In the genomic region with DNA sequence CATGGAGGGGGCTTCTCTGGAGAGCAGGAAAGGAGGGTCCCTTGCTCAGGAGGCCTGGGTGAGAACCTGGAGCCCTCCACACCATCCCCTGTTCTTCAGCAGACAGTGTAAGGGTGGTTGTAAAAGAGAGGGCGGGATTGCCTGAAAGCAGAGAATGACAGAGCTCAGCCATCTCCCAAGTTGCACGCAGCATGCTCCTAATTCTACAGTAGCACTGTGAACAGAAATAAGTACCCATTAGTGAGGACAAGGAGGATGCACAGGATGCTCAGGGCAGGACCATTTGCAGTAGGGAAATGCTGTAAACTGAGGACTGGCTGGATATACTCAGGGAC, we compare ENCODE assay signal across 11 cellular contexts. TPM values are rescaled to one million over a fixed set of nuclear protein-coding genes. Genes with fewer than 3 reads are reported as not detected.
A peak's percentile ranks its signal among the peaks of the same experiment; 100 is the strongest.
DNase-seq lines count a peak whose midpoint lies in the region; ATAC-seq and TF ChIP-seq lines count a peak whose summit lies in the region.
"Had no signal": no experiment of that assay in that cellular context is flagged by ENCODE, and none has a peak within 500 bp of the region (broad histone marks: within the 10 kb centered on the region; RNA-seq: fewer than 3 reads in every experiment).

No MANE protein-coding gene starts in this region.

- TF ChIP-seq POLR2A in vagina (IDR thresholded peaks at IDR 0.05): no peak

- TF ChIP-seq CTCF in right atrium auricular region (IDR thresholded peaks at IDR 0.05) (no peak), vagina (IDR thresholded peaks at IDR 0.05) (no peak)

- H3K4me3 Mint-ChIP-seq in activated T-helper 2 cell treated with anti-CD3 and anti-CD28 coated beads, Interferon-gamma antibody, Interleukin-2, Interleukin-4, amounts not matched to agents 10 μg/mL and 5 μg/mL and 100 μg/mL, durations not matched to agents 14 hours and 24 hours and 36 hours (ENCODE audit: low read depth): peak overlapping the region; percentile 79
- H3K4me3 Mint-ChIP-seq in naive thymus-derived CD4-positive, alpha-beta T cell: peak overlapping the region; percentile 65 to 93 (median 89)
- H3K4me3 Mint-ChIP-seq: mesothelial cell of epicardium had no signal

- POLR2A ChIA-PET in naive thymus-derived CD4-positive, alpha-beta T cell (lab: Charles Lee): interaction anchor here (0.6 to 6.0 kb wide), 7 partner anchors 8 to 555 kb away, joined by 3 to 184 read pairs (median 5); a partner anchor contains a TSS

- CTCF ChIA-PET in naive thymus-derived CD4-positive, alpha-beta T cell (lab: Charles Lee): interaction anchor here (1.5 kb wide), 1 partner anchor 90 kb away, joined by 4 read pairs; no protein-coding TSS in a partner anchor

- H3K36me3 Mint-ChIP-seq in activated T-helper 2 cell treated with anti-CD3 and anti-CD28 coated beads, Interferon-gamma antibody, Interleukin-2, Interleukin-4, amounts not matched to agents 10 μg/mL and 5 μg/mL and 100 μg/mL, durations not matched to agents 14 hours and 24 hours and 36 hours (ENCODE audit: low read depth): peaks cover 67% of the 10 kb centered on the region
- H3K36me3 Mint-ChIP-seq in naive thymus-derived CD4-positive, alpha-beta T cell: peaks cover 5 to 65% (median 35%) of the 10 kb centered on the region in 5 donors
- H3K36me3 Mint-ChIP-seq: mesothelial cell of epicardium had no signal

- intact Hi-C loops in left ventricle myocardium superior (cut with micrococcal nuclease) (no loop called here), vagina (cut with DNase I) (no loop called here)
- intact Hi-C loops in activated T-helper 2 cell treated with anti-CD3 and anti-CD28 coated beads, Interferon-gamma antibody, Interleukin-2, Interleukin-4, amounts not matched to agents 10 μg/mL and 5 μg/mL and 100 μg/mL, durations not matched to agents 14 hours and 24 hours and 36 hours (cut with micrococcal nuclease): no loop called here
- intact Hi-C loops in naive thymus-derived CD4-positive, alpha-beta T cell (cut with micrococcal nuclease): loop anchor here (2.0 kb wide), 5 partner anchors 19 to 803 kb away; a partner anchor contains a TSS

- peaks cover 0 to 94% of the 10 kb centered on the region in 2 donors for H3K4me1 ChIP-seq in right atrium auricular region
- H3K4me1 ChIP-seq in naive thymus-derived CD4-positive, alpha-beta T cell (ENCODE audit: control insufficient read depth in 2 of 2, insufficient read depth in 2 of 2, low read length in 2 of 2): peaks cover 82 to 91% of the 10 kb centered on the region in 2 donors
- H3K4me1 ChIP-seq in vagina: peaks cover 57% of the 10 kb centered on the region

- H3K27me3 ChIP-seq in right atrium auricular region: no peaks in the 10 kb centered on the region
- H3K27me3 ChIP-seq in naive thymus-derived CD4-positive, alpha-beta T cell (ENCODE audit: control insufficient read depth in 2 of 2, insufficient read depth in 2 of 2, low read length in 2 of 2): no peaks in the 10 kb centered on the region
- H3K27me3 ChIP-seq in vagina: no peaks in the 10 kb centered on the region

- no peaks in the 10 kb centered on the region for H3K9me3 ChIP-seq in right atrium auricular region
- no peaks in the 10 kb centered on the region for H3K9me3 ChIP-seq in naive thymus-derived CD4-positive, alpha-beta T cell (ENCODE audit: control insufficient read depth in 2 of 3, low read length in 3 of 3)
- no peaks in the 10 kb centered on the region for H3K9me3 ChIP-seq in vagina

- peak overlapping the region; percentile 97 for H3K27ac Mint-ChIP-seq in activated T-helper 2 cell treated with anti-CD3 and anti-CD28 coated beads, Interferon-gamma antibody, Interleukin-2, Interleukin-4, amounts not matched to agents 10 μg/mL and 5 μg/mL and 100 μg/mL, durations not matched to agents 14 hours and 24 hours and 36 hours
- H3K27ac Mint-ChIP-seq in naive thymus-derived CD4-positive, alpha-beta T cell: peak overlapping the region; percentile 90 to 98 (median 97)
- H3K27ac Mint-ChIP-seq: mesothelial cell of epicardium had no signal

- DNase-seq in right atrium auricular region (ENCODE audit: low spot score) (no peak), left ventricle myocardium superior (no peak), vagina (ENCODE audit: extremely low spot score in 2 of 2) (no peak), NCI-H510A treated with DMSO at 0.1 percent for 48 hours (lab: John Stamatoyannopoulos, UW) (no peak), NCI-H2081 (lab: John Stamatoyannopoulos, UW) (no peak), NCI-H187 (lab: John Stamatoyannopoulos, UW) (no peak)
- no peak for DNase-seq in activated T-helper 2 cell treated with anti-CD3 and anti-CD28 coated beads, Interferon-gamma antibody, Interleukin-2, Interleukin-4, amounts not matched to agents 10 μg/mL and 5 μg/mL and 100 μg/mL, durations not matched to agents 14 hours and 24 hours and 36 hours (ENCODE audit: low spot score)
- DNase-seq in naive thymus-derived CD4-positive, alpha-beta T cell: peak in 1 of 9 donors; percentile 19
- DNase-seq: activated CD4-positive, alpha-beta T cell treated with anti-CD3 and anti-CD28 coated beads, Interleukin-2, amount 50 U/mL, for 1 hour had no signal

- H3K4me3 ChIP-seq in right atrium auricular region (no peak overlapping the region), vagina (no peak overlapping the region)
- H3K4me3 ChIP-seq in naive thymus-derived CD4-positive, alpha-beta T cell (ENCODE audit: low read length): peak overlapping the region; percentile 74

- no peaks in the 10 kb centered on the region for H3K27me3 Mint-ChIP-seq in activated T-helper 2 cell treated with anti-CD3 and anti-CD28 coated beads, Interferon-gamma antibody, Interleukin-2, Interleukin-4, amounts not matched to agents 10 μg/mL and 5 μg/mL and 100 μg/mL, durations not matched to agents 14 hours and 24 hours and 36 hours (ENCODE audit: low read depth)
- H3K27me3 Mint-ChIP-seq in naive thymus-derived CD4-positive, alpha-beta T cell: no peaks in the 10 kb centered on the region

- H3K4me1 Mint-ChIP-seq in activated T-helper 2 cell treated with anti-CD3 and anti-CD28 coated beads, Interferon-gamma antibody, Interleukin-2, Interleukin-4, amounts not matched to agents 10 μg/mL and 5 μg/mL and 100 μg/mL, durations not matched to agents 14 hours and 24 hours and 36 hours (ENCODE audit: low read depth): peaks cover 80% of the 10 kb centered on the region
- peaks cover 69 to 97% (median 88%) of the 10 kb centered on the region in 7 donors for H3K4me1 Mint-ChIP-seq in naive thymus-derived CD4-positive, alpha-beta T cell

- no peak for ATAC-seq in left ventricle myocardium superior
- ATAC-seq in naive thymus-derived CD4-positive, alpha-beta T cell: no peak
- ATAC-seq: Panc1 had no signal

- peaks cover 10% of the 10 kb centered on the region for H3K36me3 ChIP-seq in right atrium auricular region
- no peaks in the 10 kb centered on the region for H3K36me3 ChIP-seq in naive thymus-derived CD4-positive, alpha-beta T cell (ENCODE audit: control insufficient read depth in 2 of 3, insufficient read depth in 3 of 3, low read length in 3 of 3)
- H3K36me3 ChIP-seq in vagina: no peaks in the 10 kb centered on the region

- H3K27ac ChIP-seq in right atrium auricular region (peak overlapping the region; percentile 74 to 83), vagina (peak overlapping the region; percentile 72)
- H3K27ac ChIP-seq in naive thymus-derived CD4-positive, alpha-beta T cell (ENCODE audit: low read depth, low read length): peak overlapping the region; percentile 93

- H3K9me3 Mint-ChIP-seq in activated T-helper 2 cell treated with anti-CD3 and anti-CD28 coated beads, Interferon-gamma antibody, Interleukin-2, Interleukin-4, amounts not matched to agents 10 μg/mL and 5 μg/mL and 100 μg/mL, durations not matched to agents 14 hours and 24 hours and 36 hours: no peaks in the 10 kb centered on the region
- no peaks in the 10 kb centered on the region for H3K9me3 Mint-ChIP-seq in naive thymus-derived CD4-positive, alpha-beta T cell
- H3K9me3 Mint-ChIP-seq: mesothelial cell of epicardium had no signal

RNA-seq across cellular contexts. Expression of a gene that starts 8.4 kb away (rescaled TPM):
- total RNA-seq in right atrium auricular region: 100 to 1,000 TPM; 185 to 202 TPM
- total RNA-seq in left ventricle myocardium superior: 178 TPM
- 29.8 and 31.4 TPM in 2 replicates for total RNA-seq in activated T-helper 2 cell treated with anti-CD3 and anti-CD28 coated beads, Interferon-gamma antibody, Interleukin-2, Interleukin-4, amounts not matched to agents 10 μg/mL and 5 μg/mL and 100 μg/mL, durations not matched to agents 14 hours and 24 hours and 36 hours
- total RNA-seq in naive thymus-derived CD4-positive, alpha-beta T cell: 100 to 1,000 TPM in 1 of 5 experiments, 10 to 100 TPM in 4; 63.6 to 104 (median 94.1) TPM
- 100 to 1,000 TPM in 1 of 2 donors, 10 to 100 TPM in 1; 70.4 to 112 TPM for polyA plus RNA-seq in naive thymus-derived CD4-positive, alpha-beta T cell
- 84.5 TPM for total RNA-seq in vagina

RNA-seq across cellular contexts. Expression of a gene that starts 37.5 kb away (rescaled TPM):
- total RNA-seq in right atrium auricular region (10 to 100 TPM; 21.5 to 36.4 TPM), left ventricle myocardium superior (32.1 TPM), vagina (71.7 TPM)
- total RNA-seq in activated T-helper 2 cell treated with anti-CD3 and anti-CD28 coated beads, Interferon-gamma antibody, Interleukin-2, Interleukin-4, amounts not matched to agents 10 μg/mL and 5 μg/mL and 100 μg/mL, durations not matched to agents 14 hours and 24 hours and 36 hours: 20.4 and 20.9 TPM in 2 replicates
- total RNA-seq in naive thymus-derived CD4-positive, alpha-beta T cell: 10 to 100 TPM; 11.1 to 45.6 (median 16.9) TPM
- 1 to 10 TPM; 5.0 to 5.4 TPM for polyA plus RNA-seq in naive thymus-derived CD4-positive, alpha-beta T cell

RNA-seq across cellular contexts. Expression of a gene that starts 57.9 kb away (rescaled TPM):
- total RNA-seq in right atrium auricular region: 100 to 1,000 TPM; 164 to 165 TPM
- total RNA-seq in left ventricle myocardium superior: 214 TPM
- total RNA-seq in activated T-helper 2 cell treated with anti-CD3 and anti-CD28 coated beads, Interferon-gamma antibody, Interleukin-2, Interleukin-4, amounts not matched to agents 10 μg/mL and 5 μg/mL and 100 μg/mL, durations not matched to agents 14 hours and 24 hours and 36 hours: 560 and 569 TPM in 2 replicates
- total RNA-seq in naive thymus-derived CD4-positive, alpha-beta T cell: 100 to 1,000 TPM; 212 to 512 (median 272) TPM
- 100 to 1,000 TPM; 272 to 295 TPM for polyA plus RNA-seq in naive thymus-derived CD4-positive, alpha-beta T cell
- total RNA-seq in vagina: 190 TPM

Comparison
In these comparisons a context has a peak if more than half of its experiments do, and no peak if none do; other contexts are left out.
1. intact Hi-C loops: an anchor here in naive thymus-derived CD4-positive, alpha-beta T cell (2.0 kb wide); none called in left ventricle myocardium superior, activated T-helper 2 cell treated with anti-CD3 and anti-CD28 coated beads, Interferon-gamma antibody, Interleukin-2, Interleukin-4, amounts not matched to agents 10 μg/mL and 5 μg/mL and 100 μg/mL, durations not matched to agents 14 hours and 24 hours and 36 hours and vagina.